ENCODE assay signal across 2 cellular contexts in the genomic region with DNA sequence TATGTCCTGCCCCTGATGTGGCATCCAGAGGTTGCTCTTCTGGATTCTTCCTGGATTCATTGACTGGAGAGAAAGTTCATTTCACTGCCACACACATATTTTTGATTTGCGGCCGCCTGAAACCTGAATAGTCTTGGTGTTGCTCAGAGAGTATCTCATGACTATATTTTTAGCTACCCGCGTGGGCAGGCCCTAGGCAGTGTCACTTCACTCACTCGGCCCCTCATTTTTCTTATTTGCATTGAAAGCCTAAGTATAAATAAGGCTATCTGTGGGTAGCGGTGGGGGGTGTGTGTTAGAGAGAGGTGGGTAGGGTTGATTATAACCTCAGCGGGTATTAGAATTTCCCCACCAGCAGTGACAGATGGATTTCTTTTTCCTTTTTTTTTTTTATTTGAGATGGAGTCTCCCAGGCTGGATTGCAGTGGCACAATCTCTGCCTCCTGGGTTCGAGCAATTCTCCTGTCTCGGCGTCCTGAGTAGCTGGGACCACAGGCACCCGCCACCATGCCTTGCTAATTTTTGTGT.
A peak's percentile ranks its signal among the peaks of the same experiment; 100 is the strongest.
TF ChIP-seq lines count a peak whose summit lies in the region.

No MANE protein-coding gene starts in this region.

TF ChIP-seq in HEK293, 187 proteins besides CTCF, POLR2A, EP300 and RAD21 (continues in another document):
- TF ChIP-seq, protein P1, sequence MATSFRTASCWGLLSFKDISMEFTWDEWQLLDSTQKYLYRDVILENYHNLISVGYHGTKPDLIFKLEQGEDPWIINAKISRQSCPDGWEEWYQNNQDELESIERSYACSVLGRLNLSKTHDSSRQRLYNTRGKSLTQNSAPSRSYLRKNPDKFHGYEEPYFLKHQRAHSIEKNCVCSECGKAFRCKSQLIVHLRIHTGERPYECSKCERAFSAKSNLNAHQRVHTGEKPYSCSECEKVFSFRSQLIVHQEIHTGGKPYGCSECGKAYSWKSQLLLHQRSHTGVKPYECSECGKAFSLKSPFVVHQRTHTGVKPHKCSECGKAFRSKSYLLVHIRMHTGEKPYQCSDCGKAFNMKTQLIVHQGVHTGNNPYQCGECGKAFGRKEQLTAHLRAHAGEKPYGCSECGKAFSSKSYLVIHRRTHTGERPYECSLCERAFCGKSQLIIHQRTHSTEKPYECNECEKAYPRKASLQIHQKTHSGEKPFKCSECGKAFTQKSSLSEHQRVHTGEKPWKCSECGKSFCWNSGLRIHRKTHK (tag by site-specific recombination; IDR thresholded peaks at IDR 0.05): no peak
- TF ChIP-seq ZNF366 (tag by site-specific recombination; conservative IDR thresholded peaks at IDR 0.05) (no peak), ZNF350 (tag by site-specific recombination; IDR thresholded peaks at IDR 0.05) (no peak), ZNF768 (tag by site-specific recombination; IDR thresholded peaks at IDR 0.05) (no peak), SCRT1 (tag by site-specific recombination; IDR thresholded peaks at IDR 0.05; ENCODE audit: borderline replicate concordance) (no peak), TRIM28 (IDR thresholded peaks at IDR 0.05; ENCODE audit: borderline replicate concordance, low read length) (no peak), ZSCAN23 (tag by site-specific recombination; IDR thresholded peaks at IDR 0.05) (no peak), ZNF677 (tag by site-specific recombination; IDR thresholded peaks at IDR 0.05) (no peak), ZNF76 (tag by site-specific recombination; IDR thresholded peaks at IDR 0.05; ENCODE audit: borderline replicate concordance, low read depth) (no peak), ZNF2 (tag by site-specific recombination; IDR thresholded peaks at IDR 0.05) (no peak), GLI4 (tag by site-specific recombination; IDR thresholded peaks at IDR 0.05) (no peak), SALL2 (tag by site-specific recombination; IDR thresholded peaks at IDR 0.05; ENCODE audit: borderline replicate concordance) (no peak), ZFP3 (tag by site-specific recombination; IDR thresholded peaks at IDR 0.05; ENCODE audit: low read depth) (no peak), ZNF776 (tag by site-specific recombination; IDR thresholded peaks at IDR 0.05; ENCODE audit: borderline replicate concordance) (no peak), ZNF155 (tag by site-specific recombination; IDR thresholded peaks at IDR 0.05) (no peak), ZNF302 (tag by site-specific recombination; IDR thresholded peaks at IDR 0.05; ENCODE audit: low read depth) (no peak), ZIC2 (tag by site-specific recombination; IDR thresholded peaks at IDR 0.05) (peak; percentile 31; the same call in 1 of the 2 replicates), ZNF16 (tag by site-specific recombination; IDR thresholded peaks at IDR 0.05; ENCODE audit: low read depth) (no peak), ZNF660 (tag by site-specific recombination; IDR thresholded peaks at IDR 0.05) (no peak), ZSCAN16 (tag by site-specific recombination; IDR thresholded peaks at IDR 0.05) (no peak)
- TF ChIP-seq, protein P2, sequence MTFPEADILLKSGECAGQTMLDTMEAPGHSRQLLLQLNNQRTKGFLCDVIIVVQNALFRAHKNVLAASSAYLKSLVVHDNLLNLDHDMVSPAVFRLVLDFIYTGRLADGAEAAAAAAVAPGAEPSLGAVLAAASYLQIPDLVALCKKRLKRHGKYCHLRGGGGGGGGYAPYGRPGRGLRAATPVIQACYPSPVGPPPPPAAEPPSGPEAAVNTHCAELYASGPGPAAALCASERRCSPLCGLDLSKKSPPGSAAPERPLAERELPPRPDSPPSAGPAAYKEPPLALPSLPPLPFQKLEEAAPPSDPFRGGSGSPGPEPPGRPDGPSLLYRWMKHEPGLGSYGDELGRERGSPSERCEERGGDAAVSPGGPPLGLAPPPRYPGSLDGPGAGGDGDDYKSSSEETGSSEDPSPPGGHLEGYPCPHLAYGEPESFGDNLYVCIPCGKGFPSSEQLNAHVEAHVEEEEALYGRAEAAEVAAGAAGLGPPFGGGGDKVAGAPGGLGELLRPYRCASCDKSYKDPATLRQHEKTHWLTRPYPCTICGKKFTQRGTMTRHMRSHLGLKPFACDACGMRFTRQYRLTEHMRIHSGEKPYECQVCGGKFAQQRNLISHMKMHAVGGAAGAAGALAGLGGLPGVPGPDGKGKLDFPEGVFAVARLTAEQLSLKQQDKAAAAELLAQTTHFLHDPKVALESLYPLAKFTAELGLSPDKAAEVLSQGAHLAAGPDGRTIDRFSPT (tag by site-specific recombination; IDR thresholded peaks at IDR 0.05): no peak
- TF ChIP-seq, protein P3, sequence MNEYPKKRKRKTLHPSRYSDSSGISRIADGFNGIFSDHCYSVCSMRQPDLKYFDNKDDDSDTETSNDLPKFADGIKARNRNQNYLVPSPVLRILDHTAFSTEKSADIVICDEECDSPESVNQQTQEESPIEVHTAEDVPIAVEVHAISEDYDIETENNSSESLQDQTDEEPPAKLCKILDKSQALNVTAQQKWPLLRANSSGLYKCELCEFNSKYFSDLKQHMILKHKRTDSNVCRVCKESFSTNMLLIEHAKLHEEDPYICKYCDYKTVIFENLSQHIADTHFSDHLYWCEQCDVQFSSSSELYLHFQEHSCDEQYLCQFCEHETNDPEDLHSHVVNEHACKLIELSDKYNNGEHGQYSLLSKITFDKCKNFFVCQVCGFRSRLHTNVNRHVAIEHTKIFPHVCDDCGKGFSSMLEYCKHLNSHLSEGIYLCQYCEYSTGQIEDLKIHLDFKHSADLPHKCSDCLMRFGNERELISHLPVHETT (tag by site-specific recombination; IDR thresholded peaks at IDR 0.05): no peak
- TF ChIP-seq, protein P4, sequence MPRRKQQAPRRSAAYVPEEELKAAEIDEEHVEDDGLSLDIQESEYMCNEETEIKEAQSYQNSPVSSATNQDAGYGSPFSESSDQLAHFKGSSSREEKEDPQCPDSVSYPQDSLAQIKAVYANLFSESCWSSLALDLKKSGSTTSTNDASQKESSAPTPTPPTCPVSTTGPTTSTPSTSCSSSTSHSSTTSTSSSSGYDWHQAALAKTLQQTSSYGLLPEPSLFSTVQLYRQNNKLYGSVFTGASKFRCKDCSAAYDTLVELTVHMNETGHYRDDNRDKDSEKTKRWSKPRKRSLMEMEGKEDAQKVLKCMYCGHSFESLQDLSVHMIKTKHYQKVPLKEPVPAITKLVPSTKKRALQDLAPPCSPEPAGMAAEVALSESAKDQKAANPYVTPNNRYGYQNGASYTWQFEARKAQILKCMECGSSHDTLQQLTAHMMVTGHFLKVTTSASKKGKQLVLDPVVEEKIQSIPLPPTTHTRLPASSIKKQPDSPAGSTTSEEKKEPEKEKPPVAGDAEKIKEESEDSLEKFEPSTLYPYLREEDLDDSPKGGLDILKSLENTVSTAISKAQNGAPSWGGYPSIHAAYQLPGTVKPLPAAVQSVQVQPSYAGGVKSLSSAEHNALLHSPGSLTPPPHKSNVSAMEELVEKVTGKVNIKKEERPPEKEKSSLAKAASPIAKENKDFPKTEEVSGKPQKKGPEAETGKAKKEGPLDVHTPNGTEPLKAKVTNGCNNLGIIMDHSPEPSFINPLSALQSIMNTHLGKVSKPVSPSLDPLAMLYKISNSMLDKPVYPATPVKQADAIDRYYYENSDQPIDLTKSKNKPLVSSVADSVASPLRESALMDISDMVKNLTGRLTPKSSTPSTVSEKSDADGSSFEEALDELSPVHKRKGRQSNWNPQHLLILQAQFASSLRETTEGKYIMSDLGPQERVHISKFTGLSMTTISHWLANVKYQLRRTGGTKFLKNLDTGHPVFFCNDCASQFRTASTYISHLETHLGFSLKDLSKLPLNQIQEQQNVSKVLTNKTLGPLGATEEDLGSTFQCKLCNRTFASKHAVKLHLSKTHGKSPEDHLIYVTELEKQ (tag by site-specific recombination; IDR thresholded peaks at IDR 0.05; ENCODE audit: borderline replicate concordance): no peak

TF ChIP-seq in IMR-90, 13 proteins besides CTCF, POLR2A, EP300 and RAD21:
- TF ChIP-seq MXI1 (IDR thresholded peaks at IDR 0.05; ENCODE audit: borderline replicate concordance, low read depth, low read length) (no peak), SMC3 (IDR thresholded peaks at IDR 0.05; ENCODE audit: low read depth, low read length) (no peak), CHD1 (IDR thresholded peaks at IDR 0.05; ENCODE audit: low read depth, low read length) (no peak), MAZ (IDR thresholded peaks at IDR 0.05; ENCODE audit: borderline replicate concordance, low read depth, low read length) (no peak), RFX5 (IDR thresholded peaks at IDR 0.05; ENCODE audit: low read depth, low read length) (no peak), FOS (IDR thresholded peaks at IDR 0.05; ENCODE audit: low read depth, low read length) (no peak)
- TF ChIP-seq, protein P5, sequence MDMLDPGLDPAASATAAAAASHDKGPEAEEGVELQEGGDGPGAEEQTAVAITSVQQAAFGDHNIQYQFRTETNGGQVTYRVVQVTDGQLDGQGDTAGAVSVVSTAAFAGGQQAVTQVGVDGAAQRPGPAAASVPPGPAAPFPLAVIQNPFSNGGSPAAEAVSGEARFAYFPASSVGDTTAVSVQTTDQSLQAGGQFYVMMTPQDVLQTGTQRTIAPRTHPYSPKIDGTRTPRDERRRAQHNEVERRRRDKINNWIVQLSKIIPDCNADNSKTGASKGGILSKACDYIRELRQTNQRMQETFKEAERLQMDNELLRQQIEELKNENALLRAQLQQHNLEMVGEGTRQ (IDR thresholded peaks at IDR 0.05; ENCODE audit: low read depth, low read length): no peak
- TF ChIP-seq, protein P6, sequence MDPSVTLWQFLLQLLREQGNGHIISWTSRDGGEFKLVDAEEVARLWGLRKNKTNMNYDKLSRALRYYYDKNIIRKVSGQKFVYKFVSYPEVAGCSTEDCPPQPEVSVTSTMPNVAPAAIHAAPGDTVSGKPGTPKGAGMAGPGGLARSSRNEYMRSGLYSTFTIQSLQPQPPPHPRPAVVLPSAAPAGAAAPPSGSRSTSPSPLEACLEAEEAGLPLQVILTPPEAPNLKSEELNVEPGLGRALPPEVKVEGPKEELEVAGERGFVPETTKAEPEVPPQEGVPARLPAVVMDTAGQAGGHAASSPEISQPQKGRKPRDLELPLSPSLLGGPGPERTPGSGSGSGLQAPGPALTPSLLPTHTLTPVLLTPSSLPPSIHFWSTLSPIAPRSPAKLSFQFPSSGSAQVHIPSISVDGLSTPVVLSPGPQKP (IDR thresholded peaks at IDR 0.05; ENCODE audit: borderline replicate concordance, low read depth, low read length): no peak
